In the genomic region with DNA sequence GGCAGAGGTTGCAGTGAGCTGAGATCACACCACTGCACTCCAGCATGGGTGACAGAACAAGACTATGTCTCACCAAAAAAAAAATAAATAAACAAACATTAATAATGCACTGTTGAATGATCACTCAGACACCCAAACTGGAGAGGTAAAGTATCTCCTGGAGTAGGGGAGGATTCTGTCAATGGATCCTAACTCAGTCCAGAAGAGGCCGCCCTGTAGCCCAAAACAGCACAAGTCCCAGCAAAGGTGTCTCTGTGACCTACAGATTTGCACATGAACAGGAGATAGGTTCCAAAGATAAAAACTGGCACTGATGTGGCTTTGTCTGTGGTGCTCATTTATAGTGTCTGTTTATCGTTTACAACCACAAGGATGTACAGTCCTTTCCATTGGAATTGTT, we compare ENCODE assay signal across 7 cellular contexts.
"Had no signal": no experiment of that assay in that cellular context is flagged by ENCODE, and none has a peak within 500 bp of the region (broad histone marks: within the 10 kb centered on the region; RNA-seq: fewer than 3 reads in every experiment).

No MANE protein-coding gene starts in this region.

- ATAC-seq: GM23338 had no signal

- H3K4me3 Mint-ChIP-seq: GM23338, H9, IgD-negative memory B cell had no signal

- H3K4me3 ChIP-seq: GM23338 had no signal

- H3K36me3 Mint-ChIP-seq: IgD-negative memory B cell had no signal

- FAIRE-seq: H1, H54, HTR-8/SVneo had no signal

- H3K9me3 Mint-ChIP-seq: H9, IgD-negative memory B cell had no signal

- H3K27ac Mint-ChIP-seq: GM23338, H9, IgD-negative memory B cell had no signal

- H3K4me1 Mint-ChIP-seq: GM23338, H9, IgD-negative memory B cell had no signal

- H2AFZ ChIP-seq: GM23338 had no signal

- H3K27me3 Mint-ChIP-seq: IgD-negative memory B cell had no signal

- H3K4me2 ChIP-seq: GM23338 had no signal

- DNase-seq: H9, HCEC 1CT had no signal
